Comparison of ENCODE assay signal across 31 cellular contexts in the genomic region with DNA sequence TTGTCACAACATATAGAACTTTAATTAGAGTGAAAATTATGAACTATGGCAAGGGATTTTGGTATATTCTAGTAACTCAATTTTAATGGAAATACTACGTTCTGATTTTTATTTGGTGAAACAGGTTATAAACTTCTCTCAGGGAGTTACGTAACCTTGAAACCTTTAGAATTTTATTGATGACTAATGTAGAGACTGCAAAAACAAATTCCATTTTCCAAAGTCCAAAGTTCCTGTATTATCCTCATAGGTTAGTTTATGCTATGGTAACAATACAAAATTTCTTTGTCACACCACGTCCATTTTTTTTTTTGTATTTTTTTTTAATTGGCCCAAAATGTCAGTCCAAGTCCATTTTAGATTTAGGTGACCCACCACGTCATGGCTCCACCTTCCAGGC.
"Had no signal": no experiment of that assay in that cellular context is flagged by ENCODE, and none has a peak within 500 bp of the region (broad histone marks: within the 10 kb centered on the region; RNA-seq: fewer than 3 reads in every experiment).

No MANE protein-coding gene starts in this region.

- H3K27me3 Mint-ChIP-seq: activated CD4-positive, alpha-beta memory T cell treated with anti-CD3 and anti-CD28 coated beads for 36 hours; activated CD4-positive, alpha-beta T cell treated with anti-CD3 and anti-CD28 coated beads for 36 hours; activated CD4-positive, alpha-beta T cell treated with anti-CD3 and anti-CD28 coated beads, Interleukin-2, amount 10 ng/mL, durations not matched to agents 24 days and 14 days; effector memory CD8-positive, alpha-beta T cell had no signal

- H3K4me1 Mint-ChIP-seq: activated CD4-positive, alpha-beta T cell treated with anti-CD3 and anti-CD28 coated beads for 36 hours; activated CD4-positive, alpha-beta T cell treated with anti-CD3 and anti-CD28 coated beads, Interleukin-2, amount 10 ng/mL, durations not matched to agents 24 days and 14 days; activated CD8-positive, alpha-beta memory T cell treated with anti-CD3 and anti-CD28 coated beads, Interleukin-2, amount 10 ng/mL, durations not matched to agents 7 days and 5 days; activated naive CD4-positive, alpha-beta T cell treated with anti-CD3 and anti-CD28 coated beads, Interleukin-2, amount 10 ng/mL, durations not matched to agents 7 days and 5 days; activated naive CD8-positive, alpha-beta T cell treated with anti-CD3 and anti-CD28 coated beads, Interleukin-2, amount 10 ng/mL, durations not matched to agents 7 days and 5 days; central memory CD8-positive, alpha-beta T cell had no signal

- H3K27me3 ChIP-seq: ascending aorta, esophagus muscularis mucosa, foreskin keratinocyte, gastrocnemius medialis, heart left ventricle had no signal

- ATAC-seq: activated CD4-positive, alpha-beta T cell treated with anti-CD3 and anti-CD28 coated beads for 36 hours; activated CD8-positive, alpha-beta memory T cell treated with anti-CD3 and anti-CD28 coated beads, Interleukin-2, amount 10 ng/mL, durations not matched to agents 7 days and 5 days; activated CD8-positive, alpha-beta T cell treated with anti-CD3 and anti-CD28 coated beads, Interleukin-2, amount 10 ng/mL, durations not matched to agents 7 days and 5 days; activated naive CD4-positive, alpha-beta T cell treated with anti-CD3 and anti-CD28 coated beads, Interleukin-2, amount 50 U/mL, for 72 hours; effector memory CD8-positive, alpha-beta T cell; foreskin keratinocyte; gastrocnemius medialis; heart left ventricle had no signal

- H3K27ac Mint-ChIP-seq: activated CD4-positive, alpha-beta memory T cell treated with anti-CD3 and anti-CD28 coated beads for 36 hours; activated CD4-positive, alpha-beta T cell treated with anti-CD3 and anti-CD28 coated beads for 36 hours; activated CD4-positive, alpha-beta T cell treated with anti-CD3 and anti-CD28 coated beads, Interleukin-2, amount 10 ng/mL, durations not matched to agents 24 days and 14 days; activated CD8-positive, alpha-beta memory T cell treated with anti-CD3 and anti-CD28 coated beads, Interleukin-2, amount 10 ng/mL, durations not matched to agents 7 days and 5 days; activated CD8-positive, alpha-beta T cell treated with anti-CD3 and anti-CD28 coated beads, Interleukin-2, amount 10 ng/mL, durations not matched to agents 7 days and 5 days; activated naive CD4-positive, alpha-beta T cell treated with anti-CD3 and anti-CD28 coated beads, Interleukin-2, amount 10 ng/mL, durations not matched to agents 7 days and 5 days; activated naive CD4-positive, alpha-beta T cell treated with anti-CD3 and anti-CD28 coated beads, Interleukin-2, amount 50 U/mL, for 72 hours; activated naive CD8-positive, alpha-beta T cell treated with anti-CD3 and anti-CD28 coated beads, Interleukin-2, amount 10 ng/mL, durations not matched to agents 7 days and 5 days; activated T-helper 1 cell treated with anti-CD3 and anti-CD28 coated beads, Interleukin-12 subunit alpha, Interleukin-12 subunit beta, Interleukin-2, Interleukin-4 antibody, amounts not matched to agents 30 ng/mL and 10 ng/mL and 1 ng/mL, durations not matched to agents 14 hours and 24 hours and 36 hours; activated T-helper 2 cell treated with anti-CD3 and anti-CD28 coated beads, Interferon-gamma antibody, Interleukin-2, Interleukin-4, amounts not matched to agents 10 μg/mL and 5 μg/mL and 100 μg/mL, durations not matched to agents 14 hours and 24 hours and 36 hours; brain; effector memory CD8-positive, alpha-beta T cell had no signal

- H3K4me3 Mint-ChIP-seq: activated CD4-positive, alpha-beta memory T cell treated with anti-CD3 and anti-CD28 coated beads for 36 hours; activated CD4-positive, alpha-beta T cell treated with anti-CD3 and anti-CD28 coated beads for 36 hours; activated CD4-positive, alpha-beta T cell treated with anti-CD3 and anti-CD28 coated beads, Interleukin-2, amount 10 ng/mL, durations not matched to agents 24 days and 14 days; activated CD8-positive, alpha-beta memory T cell treated with anti-CD3 and anti-CD28 coated beads, Interleukin-2, amount 10 ng/mL, durations not matched to agents 7 days and 5 days; activated CD8-positive, alpha-beta T cell treated with anti-CD3 and anti-CD28 coated beads, Interleukin-2, amount 10 ng/mL, durations not matched to agents 7 days and 5 days; activated naive CD4-positive, alpha-beta T cell treated with anti-CD3 and anti-CD28 coated beads, Interleukin-2, amount 10 ng/mL, durations not matched to agents 7 days and 5 days; activated naive CD8-positive, alpha-beta T cell treated with anti-CD3 and anti-CD28 coated beads, Interleukin-2, amount 10 ng/mL, durations not matched to agents 7 days and 5 days; activated T-helper 1 cell treated with anti-CD3 and anti-CD28 coated beads, Interleukin-12 subunit alpha, Interleukin-12 subunit beta, Interleukin-2, Interleukin-4 antibody, amounts not matched to agents 30 ng/mL and 10 ng/mL and 1 ng/mL, durations not matched to agents 14 hours and 24 hours and 36 hours; brain; central memory CD8-positive, alpha-beta T cell; effector memory CD8-positive, alpha-beta T cell had no signal

- H3K9me3 Mint-ChIP-seq: activated CD4-positive, alpha-beta memory T cell treated with anti-CD3 and anti-CD28 coated beads for 36 hours; activated naive CD4-positive, alpha-beta T cell treated with anti-CD3 and anti-CD28 coated beads, Interleukin-2, amount 10 ng/mL, durations not matched to agents 7 days and 5 days; activated naive CD4-positive, alpha-beta T cell treated with anti-CD3 and anti-CD28 coated beads, Interleukin-2, amount 50 U/mL, for 72 hours; activated naive CD8-positive, alpha-beta T cell treated with anti-CD3 and anti-CD28 coated beads, Interleukin-2, amount 10 ng/mL, durations not matched to agents 7 days and 5 days; activated T-helper 1 cell treated with anti-CD3 and anti-CD28 coated beads, Interleukin-12 subunit alpha, Interleukin-12 subunit beta, Interleukin-2, Interleukin-4 antibody, amounts not matched to agents 30 ng/mL and 10 ng/mL and 1 ng/mL, durations not matched to agents 14 hours and 24 hours and 36 hours; activated T-helper 2 cell treated with anti-CD3 and anti-CD28 coated beads, Interferon-gamma antibody, Interleukin-2, Interleukin-4, amounts not matched to agents 10 μg/mL and 5 μg/mL and 100 μg/mL, durations not matched to agents 14 hours and 24 hours and 36 hours; central memory CD8-positive, alpha-beta T cell; effector memory CD8-positive, alpha-beta T cell had no signal

- H3K4me1 ChIP-seq: ascending aorta, gastrocnemius medialis, heart left ventricle had no signal

- DNase-seq: activated CD4-positive, alpha-beta memory T cell treated with anti-CD3 and anti-CD28 coated beads for 36 hours; activated CD4-positive, alpha-beta T cell treated with anti-CD3 and anti-CD28 coated beads for 36 hours; activated CD4-positive, alpha-beta T cell treated with anti-CD3 and anti-CD28 coated beads, Interleukin-2, amount 10 ng/mL, durations not matched to agents 24 days and 14 days; activated CD4-positive, CD25-positive, alpha-beta regulatory T cell; activated CD4-positive, CD25-positive, alpha-beta regulatory T cell treated with anti-CD3 and anti-CD28 coated beads, Interleukin-2, amount 50 U/mL, for 72 hours; activated CD8-positive, alpha-beta memory T cell treated with anti-CD3 and anti-CD28 coated beads, Interleukin-2, amount 10 ng/mL, durations not matched to agents 7 days and 5 days; activated CD8-positive, alpha-beta memory T cell treated with anti-CD3 and anti-CD28 coated beads, Interleukin-2, amount 50 U/mL, for 4 hours; activated CD8-positive, alpha-beta T cell treated with anti-CD3 and anti-CD28 coated beads, Interleukin-2, amount 10 ng/mL, durations not matched to agents 7 days and 5 days; activated gamma-delta T cell; activated naive CD4-positive, alpha-beta T cell; activated naive CD4-positive, alpha-beta T cell treated with anti-CD3 and anti-CD28 coated beads, Interleukin-2, amount 10 ng/mL, durations not matched to agents 7 days and 5 days; activated naive CD8-positive, alpha-beta T cell treated with anti-CD3 and anti-CD28 coated beads, Interleukin-2, amount 10 ng/mL, durations not matched to agents 7 days and 5 days; activated T-cell treated with anti-CD3 and anti-CD28 coated beads, Interleukin-2, amount 50 U/mL, for 1 hour; activated T-cell treated with anti-CD3 and anti-CD28 coated beads, Interleukin-2, amount 50 U/mL, for 48 hours; cortex of kidney; dermis blood vessel endothelial cell; effector CD4-positive, alpha-beta T cell; effector memory CD8-positive, alpha-beta T cell; erythroblast; foreskin keratinocyte; gastrocnemius medialis; glutamatergic neuron; heart left ventricle; T-helper 2 cell had no signal

- H3K9me3 ChIP-seq: ascending aorta, esophagus muscularis mucosa, gastrocnemius medialis, heart left ventricle had no signal

- H3K27ac ChIP-seq: ascending aorta, esophagus muscularis mucosa, foreskin keratinocyte, gastrocnemius medialis, heart left ventricle had no signal

- H3K36me3 ChIP-seq: ascending aorta, esophagus muscularis mucosa, gastrocnemius medialis, heart left ventricle had no signal

- H3K36me3 Mint-ChIP-seq: activated CD4-positive, alpha-beta memory T cell treated with anti-CD3 and anti-CD28 coated beads for 36 hours; activated CD8-positive, alpha-beta memory T cell treated with anti-CD3 and anti-CD28 coated beads, Interleukin-2, amount 10 ng/mL, durations not matched to agents 7 days and 5 days; activated naive CD4-positive, alpha-beta T cell treated with anti-CD3 and anti-CD28 coated beads, Interleukin-2, amount 10 ng/mL, durations not matched to agents 7 days and 5 days; activated naive CD4-positive, alpha-beta T cell treated with anti-CD3 and anti-CD28 coated beads, Interleukin-2, amount 50 U/mL, for 72 hours; activated naive CD8-positive, alpha-beta T cell treated with anti-CD3 and anti-CD28 coated beads, Interleukin-2, amount 10 ng/mL, durations not matched to agents 7 days and 5 days; brain had no signal

- H3K4me3 ChIP-seq: ascending aorta, esophagus muscularis mucosa, gastrocnemius medialis, heart left ventricle had no signal
